Comparison of ENCODE assay signal across 18 cellular contexts in the genomic region with DNA sequence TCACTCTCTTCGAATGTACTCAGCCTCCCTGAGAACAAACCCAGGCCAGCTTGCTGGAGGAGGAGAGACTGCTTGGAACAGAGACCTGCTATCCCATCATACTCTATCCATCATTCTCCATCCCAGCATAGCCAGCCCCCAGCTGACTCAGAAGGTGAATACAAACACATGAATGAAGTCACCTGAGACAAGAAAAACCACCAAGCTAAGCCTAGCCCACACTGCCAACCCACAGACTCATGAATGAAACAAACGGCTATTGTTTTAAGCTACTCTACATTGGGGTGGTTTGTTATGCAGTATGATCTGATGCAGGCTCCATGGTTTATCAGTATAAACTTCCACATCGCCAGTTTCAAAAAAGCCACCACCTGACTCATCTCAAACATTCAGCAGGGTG.
DNase-seq lines count a peak whose midpoint lies in the region; ATAC-seq, FAIRE-seq and TF ChIP-seq lines count a peak whose summit lies in the region.
"Had no signal": no experiment of that assay in that cellular context is flagged by ENCODE, and none has a peak within 500 bp of the region (broad histone marks: within the 10 kb centered on the region; RNA-seq: fewer than 3 reads in every experiment).

No MANE protein-coding gene starts in this region.

- intact Hi-C loops in body of pancreas (cut with DNase I) (loop anchor here (10.0 kb wide), 1 partner anchor 170 kb away; no protein-coding TSS in a partner anchor), Right ventricle myocardium inferior (cut with DNase I) (no loop called here), aorta (cut with DNase I) (no loop called here)

- no peaks in the 10 kb centered on the region for H3K36me3 ChIP-seq in body of pancreas (replicated peaks in 1 of 2; ENCODE audit: insufficient read depth in 1 of 2, low read depth in 2 of 2)
- H3K36me3 ChIP-seq in aorta (ENCODE audit: control insufficient read depth in 1 of 2, insufficient read depth in 2 of 2, low read length in 1 of 2) = no peaks in the 10 kb centered on the region
- H3K36me3 ChIP-seq: BLaER1 had no signal

- H3K27me3 ChIP-seq in body of pancreas (no peaks in the 10 kb centered on the region), aorta (ENCODE audit: control insufficient read depth in 1 of 2, insufficient read depth in 2 of 2, low read length in 1 of 2) (no peaks in the 10 kb centered on the region)
- H3K27me3 ChIP-seq: BLaER1 had no signal

- TF ChIP-seq CTCF in body of pancreas (IDR thresholded peaks at IDR 0.05) = no peak

- no peak for FAIRE-seq in urothelium cell line (lab: Jason Lieb, UNC)

- H3K4me3 ChIP-seq in body of pancreas = no peak overlapping the region
- H3K4me3 ChIP-seq in aorta (ENCODE audit: low read length in 2 of 2) = no peak overlapping the region
- H3K4me3 ChIP-seq: BLaER1 had no signal

- ATAC-seq in body of pancreas (peak; percentile 48), Right ventricle myocardium inferior (no peak), aorta (ENCODE audit: low FRiP score) (no peak)
- ATAC-seq: left ventricle myocardium superior, sciatic nerve, T-helper 17 cell had no signal

- 76 to 79% methylated on average over 3 of the region's 3 CpGs for WGBS in body of pancreas, 2 donors
- 85 to 91% methylated on average over 3 of the region's 3 CpGs for WGBS in aorta, 2 donors

- TF ChIP-seq POLR2A in body of pancreas (IDR thresholded peaks at IDR 0.05) = no peak

- H3K27ac ChIP-seq in body of pancreas (no peak overlapping the region), aorta (ENCODE audit: low read depth in 1 of 2, low read length in 2 of 2) (no peak overlapping the region)
- H3K27ac ChIP-seq: BLaER1 had no signal

- H3K4me1 ChIP-seq in body of pancreas (no peaks in the 10 kb centered on the region), aorta (ENCODE audit: control insufficient read depth in 1 of 2, insufficient read depth in 2 of 2, low read length in 2 of 2) (no peaks in the 10 kb centered on the region)
- H3K4me1 ChIP-seq: BLaER1 had no signal

- H3K9me3 ChIP-seq in body of pancreas (no peaks in the 10 kb centered on the region), aorta (ENCODE audit: control insufficient read depth, low read length) (no peaks in the 10 kb centered on the region)
- H3K9me3 ChIP-seq: BLaER1 had no signal

- peak; percentile 10 for DNase-seq in stimulated activated CD4-positive, alpha-beta T cell treated with anti-CD3 and anti-CD28 coated beads, Interleukin-4, amount 100 ng/mL, for 24 hours
- DNase-seq in stimulated activated CD4-positive, alpha-beta T cell treated with anti-CD3 and anti-CD28 coated beads, Interleukin-12 subunit alpha, Interleukin-12 subunit beta, amount 100 ng/mL, for 4 hours = no peak
- peak; percentile 41 for DNase-seq in LoVo (ENCODE audit: low spot score)
- peak in 2 of 4 donors; percentile 13 to 24 for DNase-seq in body of pancreas
- peak; percentile 66 for DNase-seq in urothelium cell line (ENCODE audit: low spot score)
- DNase-seq in Right ventricle myocardium inferior (ENCODE audit: missing footprints) = no peak
- no peak for DNase-seq in aorta
- DNase-seq in DMS153 treated with DMSO at 0.1 percent for 48 hours (lab: John Stamatoyannopoulos, UW; ENCODE audit: unreplicated experiment) = no peak
- DNase-seq: activated CD4-positive, alpha-beta T cell treated with anti-CD3 and anti-CD28 coated beads, Interleukin-2, amount 50 U/mL, for 4 hours; activated naive CD8-positive, alpha-beta T cell treated with anti-CD3 and anti-CD28 coated beads, Interleukin-2, amount 10 ng/mL, durations not matched to agents 7 days and 5 days; EL; H9; left ventricle myocardium superior; naive B cell; NCI-H2227 treated with DMSO at 0.1 percent for 48 hours; T-helper 17 cell had no signal

Comparison
In these comparisons a context has a peak if more than half of its experiments do, and no peak if none do; other contexts are left out.
1. DNase-seq: peak in stimulated activated CD4-positive, alpha-beta T cell treated with anti-CD3 and anti-CD28 coated beads, Interleukin-4, amount 100 ng/mL, for 24 hours (single experiment), LoVo (single experiment) and urothelium cell line (single experiment); none in stimulated activated CD4-positive, alpha-beta T cell treated with anti-CD3 and anti-CD28 coated beads, Interleukin-12 subunit alpha, Interleukin-12 subunit beta, amount 100 ng/mL, for 4 hours (single experiment), Right ventricle myocardium inferior (single experiment), aorta (0 of 2) and DMS153 treated with DMSO at 0.1 percent for 48 hours (single experiment).